ENCODE assay signal across 22 cellular contexts in genomic region chr11:93939084-93939780, GRCh38.
DNase-seq lines count a peak whose midpoint lies in the region; ATAC-seq and TF ChIP-seq lines count a peak whose summit lies in the region.
"Had no signal": no experiment of that assay in that cellular context is flagged by ENCODE, and none has a peak within 500 bp of the region (broad histone marks: within the 10 kb centered on the region; RNA-seq: fewer than 3 reads in every experiment).

No MANE protein-coding gene starts in this region.

- no peaks in the 10 kb centered on the region for H3K79me2 ChIP-seq in GM23248 (ENCODE audit: insufficient read depth)

- no peak overlapping the region for H3K4me3 ChIP-seq in GM23248
- H3K4me3 ChIP-seq in epithelial cell of esophagus (ENCODE audit: low read length) = no peak overlapping the region
- H3K4me3 ChIP-seq: colonic mucosa, K562, pancreas, skin epidermis had no signal

- peak; percentile 52 for DNase-seq in GM23248
- peak; percentile 90 for DNase-seq in RPMI7951 (ENCODE audit: low read depth)
- DNase-seq in epithelial cell of esophagus (ENCODE audit: low read depth) = peak; percentile 96
- DNase-seq in kidney tubule cell (ENCODE audit: low spot score) = peak; percentile 69
- DNase-seq in NCI-H510A (lab: John Stamatoyannopoulos, UW) = no peak
- DNase-seq in activated CD4-positive, alpha-beta T cell treated with anti-CD3 and anti-CD28 coated beads, Interleukin-2, amount 50 U/mL, for 1 hour = no peak
- DNase-seq in effector CD8-positive, alpha-beta T cell (lab: John Stamatoyannopoulos, UW) = no peak
- DNase-seq: activated CD4-positive, CD25-positive, alpha-beta regulatory T cell treated with anti-CD3 and anti-CD28 coated beads, Interleukin-2, amount 50 U/mL, for 72 hours; activated CD8-positive, alpha-beta memory T cell treated with anti-CD3 and anti-CD28 coated beads for 24 hours; brain microvascular endothelial cell; CD4-positive, CD25-positive, alpha-beta regulatory T cell; colonic mucosa; natural killer cell; NCI-H187 treated with DMSO at 0.1 percent for 48 hours; NCI-H446; pancreas; stimulated activated CD4-positive, alpha-beta T cell treated with anti-CD3 and anti-CD28 coated beads, Interleukin-2, amount 100 ng/mL, for 48 hours; stimulated activated naive CD8-positive, alpha-beta T cell treated with anti-CD3 and anti-CD28 coated beads, Interleukin-15, Interleukin-2, amounts not matched to agents 100 U/mL and 50 U/mL, for 24 hours; trophoblast cell had no signal

- no peak overlapping the region for H3K27ac ChIP-seq in GM23248
- H3K27ac ChIP-seq: brain microvascular endothelial cell, colonic mucosa, pancreas had no signal

- no peak overlapping the region for H2AFZ ChIP-seq in GM23248

- no peak overlapping the region for H3K9ac ChIP-seq in GM23248

- no peak for ATAC-seq in GM18858 (IDR thresholded peaks at IDR 0.05; ENCODE audit: unreplicated experiment)
- ATAC-seq: K562; natural killer cell; pancreas; stimulated activated naive CD8-positive, alpha-beta T cell treated with anti-CD3 and anti-CD28 coated beads, Interleukin-15, Interleukin-2, amounts not matched to agents 100 U/mL and 50 U/mL, for 24 hours had no signal

- H3K9me3 ChIP-seq in GM23248 (ENCODE audit: low read depth) = no peaks in the 10 kb centered on the region
- H3K9me3 ChIP-seq: colonic mucosa, pancreas had no signal

- H3K4me2 ChIP-seq in GM23248 (ENCODE audit: unreplicated experiment) = no peak overlapping the region

- no peaks in the 10 kb centered on the region for H3K9me2 ChIP-seq in GM23248 (ENCODE audit: insufficient read depth)

- WGBS in GM23248 (ENCODE audit: low coverage in 1 of 2, low lambda C conversion rate in 2 of 2, missing lambda C conversion rate in 2 of 2), 2 experiments = 34 to 42% methylated on average over 5 of the region's 5 CpGs

- H3K36me3 ChIP-seq in GM23248 (ENCODE audit: low read depth) = no peaks in the 10 kb centered on the region
- H3K36me3 ChIP-seq: brain microvascular endothelial cell, colonic mucosa, pancreas had no signal

- H4K20me1 ChIP-seq in GM23248 (ENCODE audit: insufficient read depth) = no peaks in the 10 kb centered on the region

- H3F3A ChIP-seq in GM23248 (ENCODE audit: insufficient read depth) = 0 out of 2 replicates have a peak, but pooled peaks cover 5% of the 10 kb centered on the region

- peaks cover 34% of the 10 kb centered on the region for H3K27me3 ChIP-seq in GM23248 (replicated peaks; ENCODE audit: insufficient read depth)
- H3K27me3 ChIP-seq: brain microvascular endothelial cell, colonic mucosa, pancreas had no signal

- peaks cover 4% of the 10 kb centered on the region; the same call in 1 of the 2 replicates for H3K4me1 ChIP-seq in GM23248 (ENCODE audit: insufficient read depth)
- H3K4me1 ChIP-seq: colonic mucosa, pancreas had no signal

- TF ChIP-seq CTCF in epithelial cell of esophagus (IDR thresholded peaks at IDR 0.05; ENCODE audit: insufficient read depth, low read depth, low read length, missing control alignments) = no peak

- in situ Hi-C loops in GM23248 (cut with MboI) = no loop called here

Comparison
In these comparisons a context has a peak if more than half of its experiments do, and no peak if none do; other contexts are left out.
1. DNase-seq: peak in GM23248 (single experiment), RPMI7951 (single experiment), epithelial cell of esophagus (single experiment) and kidney tubule cell (single experiment); none in NCI-H510A (single experiment), activated CD4-positive, alpha-beta T cell treated with anti-CD3 and anti-CD28 coated beads, Interleukin-2, amount 50 U/mL, for 1 hour (single experiment) and effector CD8-positive, alpha-beta T cell (single experiment).